ENCODE assay signal across 1 cellular context in genomic region chr4:70531981-70532380, GRCh38.
TF ChIP-seq lines count a peak whose summit lies in the region.

No MANE protein-coding gene starts in this region.

TF ChIP-seq in GM23338, 12 proteins besides CTCF, POLR2A, EP300 and RAD21 (continued from another document):
- TF ChIP-seq ZNF462 (CRISPR knock-in tag; IDR thresholded peaks at IDR 0.05), result no peak
- no peak for TF ChIP-seq ETS1 (IDR thresholded peaks at IDR 0.05)
- no peak for TF ChIP-seq NANOG (IDR thresholded peaks at IDR 0.05; ENCODE audit: borderline replicate concordance)
TF ChIP-seq in GM23338: peak in this region for 0.
